In the genomic region with DNA sequence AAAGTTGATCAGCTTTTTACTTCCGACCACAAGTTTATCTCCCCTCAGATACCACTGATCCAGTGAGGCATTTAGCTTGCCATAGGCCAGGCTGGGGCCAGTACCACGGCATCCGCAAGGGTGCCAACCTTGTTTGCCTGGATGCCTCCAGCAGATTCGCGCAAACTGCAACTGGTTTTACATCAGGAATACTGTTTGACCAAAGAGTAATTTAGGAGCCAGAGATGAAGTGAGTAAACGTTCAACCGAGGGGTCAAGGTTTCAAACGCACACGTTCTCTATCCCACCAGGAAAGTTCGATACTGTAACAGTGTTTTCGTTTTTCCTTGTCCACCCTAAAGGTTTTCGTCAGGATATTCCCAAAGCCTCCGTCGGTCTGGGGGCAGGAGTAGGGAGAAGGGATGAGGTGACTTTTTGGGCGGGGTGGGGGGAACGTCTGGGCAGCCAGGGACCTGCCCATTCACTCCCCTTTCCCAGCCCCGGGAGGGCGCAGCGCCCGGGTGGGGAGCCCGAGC, we compare ENCODE assay signal across 8 cellular contexts. TPM values are rescaled to one million over a fixed set of nuclear protein-coding genes. Genes with fewer than 3 reads are reported as not detected.
A peak's percentile ranks its signal among the peaks of the same experiment; 100 is the strongest.
DNase-seq lines count a peak whose midpoint lies in the region; ATAC-seq and TF ChIP-seq lines count a peak whose summit lies in the region.

A gene with protein sequence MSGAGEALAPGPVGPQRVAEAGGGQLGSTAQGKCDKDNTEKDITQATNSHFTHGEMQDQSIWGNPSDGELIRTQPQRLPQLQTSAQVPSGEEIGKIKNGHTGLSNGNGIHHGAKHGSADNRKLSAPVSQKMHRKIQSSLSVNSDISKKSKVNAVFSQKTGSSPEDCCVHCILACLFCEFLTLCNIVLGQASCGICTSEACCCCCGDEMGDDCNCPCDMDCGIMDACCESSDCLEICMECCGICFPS (plus strand): TSS at position 459 of the 515 bp plus-strand sequence. CDS start 940 bp downstream, outside the sequence.

- TF ChIP-seq CTCF in HFF-Myc (IDR thresholded peaks at IDR 0.05; ENCODE audit: low read depth, low read length, missing control alignments) (no peak), activated B cell treated with CpG ODN at 0.5 μM for 24 hours (IDR thresholded peaks at IDR 0.05) (no peak), upper lobe of right lung (IDR thresholded peaks at IDR 0.05) (peak; percentile 12)

- H3K36me3 Mint-ChIP-seq in activated B cell treated with CpG ODN at 0.5 μM for 24 hours (ENCODE audit: low read depth): peaks cover 35% of the 10 kb centered on the region

- in situ Hi-C loops in endometrial microvascular endothelial cells (cut with HindIII; ENCODE audit: inconsistent ontology term, low pct_unique_long_range_greater_than_20kb, low sequenced_read_pairs): no loop called here

- H3K27me3 Mint-ChIP-seq in activated B cell treated with CpG ODN at 0.5 μM for 24 hours: no peaks in the 10 kb centered on the region

- CTCF ChIA-PET in activated B cell treated with CpG ODN at 0.5 μM for 24 hours (lab: Charles Lee): interaction anchor here (0.8 to 1.5 kb wide), 3 partner anchors 21 to 56 kb away, joined by 3 to 5 read pairs (median 4); no protein-coding TSS in a partner anchor

- no peaks in the 10 kb centered on the region for H3K9me3 ChIP-seq in upper lobe of right lung

- DNase-seq in HFF-Myc (ENCODE audit: extremely low read depth, low read depth): no peak
- no peak for DNase-seq in activated B cell treated with CpG ODN at 0.5 μM for 24 hours
- no peak for DNase-seq in mucosa of gallbladder (ENCODE audit: low spot score)
- DNase-seq in upper lobe of right lung: no peak
- no peak for DNase-seq in NCI-H774 (lab: John Stamatoyannopoulos, UW)

- POLR2A ChIA-PET in activated B cell treated with CpG ODN at 0.5 μM for 24 hours (lab: Charles Lee): interaction anchor here (0.6 to 3.8 kb wide), 5 partner anchors 12 to 147 kb away, joined by 3 to 53 read pairs (median 12); no protein-coding TSS in a partner anchor

- peak within 1 kb of the TSS; percentile 95 for H3K4me3 Mint-ChIP-seq in activated B cell treated with CpG ODN at 0.5 μM for 24 hours

- intact Hi-C loops in activated B cell treated with CpG ODN at 0.5 μM for 24 hours (cut with micrococcal nuclease) (loop anchor here (5.0 to 10.0 kb wide), 3 partner anchors 1233 to 1603 kb away; a partner anchor contains a TSS), upper lobe of right lung (cut with DNase I) (no loop called here)

- no peaks in the 10 kb centered on the region for H3K36me3 ChIP-seq in upper lobe of right lung

- peaks cover 26% of the 10 kb centered on the region for H3K4me1 ChIP-seq in upper lobe of right lung

- H3K27ac ChIP-seq in upper lobe of right lung: peak within 1 kb of the TSS; percentile 92

- ATAC-seq in activated B cell treated with CpG ODN at 0.5 μM for 24 hours (ENCODE audit: low read depth) (no peak), upper lobe of right lung (no peak), GM19035 (IDR thresholded peaks at IDR 0.05; ENCODE audit: unreplicated experiment) (no peak), GM21737 (IDR thresholded peaks at IDR 0.05; ENCODE audit: unreplicated experiment) (no peak)

- H3K4me3 ChIP-seq in HFF-Myc (replicated peaks; ENCODE audit: low read depth, low read length): peak within 1 kb of the TSS; percentile 70
- H3K4me3 ChIP-seq in upper lobe of right lung: peak within 1 kb of the TSS; percentile 90

- no peaks in the 10 kb centered on the region for H3K9me3 Mint-ChIP-seq in activated B cell treated with CpG ODN at 0.5 μM for 24 hours

- no peaks in the 10 kb centered on the region for H3K27me3 ChIP-seq in upper lobe of right lung

- H3K27ac Mint-ChIP-seq in activated B cell treated with CpG ODN at 0.5 μM for 24 hours: peak within 1 kb of the TSS; percentile 97

- peaks cover 70% of the 10 kb centered on the region for H3K4me1 Mint-ChIP-seq in activated B cell treated with CpG ODN at 0.5 μM for 24 hours

RNA-seq across cellular contexts. Expression of the gene that starts here (rescaled TPM):
- 139 and 160 TPM in 2 replicates for total RNA-seq in activated B cell treated with CpG ODN at 0.5 μM for 24 hours
- total RNA-seq in endometrial microvascular endothelial cells (ENCODE audit: inconsistent ontology term): 15.3 TPM
- 13.7 TPM for total RNA-seq in mucosa of gallbladder
- total RNA-seq in upper lobe of right lung: 39.0 TPM
